ENCODE assay signal across 8 cellular contexts in the genomic region with DNA sequence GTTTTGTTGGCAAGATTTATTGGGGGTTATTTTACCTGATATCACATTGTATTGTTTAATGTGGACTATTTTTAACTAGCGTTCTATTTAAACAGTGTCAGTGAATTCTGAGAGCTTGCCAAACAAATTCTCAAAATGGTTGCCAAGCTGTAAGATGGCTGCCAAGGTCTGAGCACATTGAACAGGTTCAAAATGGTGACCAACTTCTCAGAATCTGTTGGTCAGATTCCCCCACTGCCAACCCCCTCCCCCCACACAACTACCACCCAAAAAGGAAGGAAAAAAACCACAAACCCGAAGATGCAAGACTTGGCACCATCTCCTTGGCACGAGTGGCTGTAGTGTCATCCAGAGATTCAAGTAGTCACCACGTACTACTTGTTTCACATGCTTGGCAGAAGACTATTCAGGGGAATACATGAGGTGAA.
DNase-seq lines count a peak whose midpoint lies in the region; ATAC-seq and TF ChIP-seq lines count a peak whose summit lies in the region.

No MANE protein-coding gene starts in this region.

- in situ Hi-C loops in ACHN (cut with HindIII; ENCODE audit: low pct_ligation_motif_present, low pct_unique_long_range_greater_than_20kb, low sequenced_read_pairs), result no loop called here

- peak overlapping the region; percentile 3 for H3K4me3 ChIP-seq in epithelial cell of proximal tubule (ENCODE audit: low read depth, low read length)

- no peak for TF ChIP-seq CTCF in epithelial cell of proximal tubule (conservative IDR thresholded peaks at IDR 0.05; ENCODE audit: low read depth, low read length)

- peak; percentile 65 for DNase-seq in ACHN
- DNase-seq in NCI-H446 treated with DMSO at 0.1 percent for 48 hours (lab: John Stamatoyannopoulos, UW), result peak; percentile 90
- DNase-seq in epithelial cell of proximal tubule (ENCODE audit: low read depth), result no peak
- peak; percentile 43 for DNase-seq in myocyte (ENCODE audit: low read depth)
- DNase-seq in iPS-NIHi7 (ENCODE audit: extremely low spot score), result no peak
- no peak for DNase-seq in middle frontal gyrus (ENCODE audit: extremely low spot score, low spot score)

- no peak for ATAC-seq in GM18511 (IDR thresholded peaks at IDR 0.05; ENCODE audit: unreplicated experiment)
- ATAC-seq in GM21515 (IDR thresholded peaks at IDR 0.05; ENCODE audit: unreplicated experiment), result no peak

Comparison
In these comparisons a context has a peak if more than half of its experiments do, and no peak if none do; other contexts are left out.
1. DNase-seq: peak in ACHN (single experiment), NCI-H446 treated with DMSO at 0.1 percent for 48 hours (single experiment) and myocyte (single experiment); none in epithelial cell of proximal tubule (single experiment), iPS-NIHi7 (single experiment) and middle frontal gyrus (single experiment).